Comparison of ENCODE assay signal across 1 cellular context in genomic region chr2:134724341-134724740, GRCh38.
TF ChIP-seq lines count a peak whose summit lies in the region.

No MANE protein-coding gene starts in this region.

TF ChIP-seq in WTC11, 78 proteins besides CTCF, POLR2A, EP300 and RAD21 (continued from another document):
- TF ChIP-seq ATF2 (CRISPR knock-in tag; IDR thresholded peaks at IDR 0.05; ENCODE audit: borderline replicate concordance, low read depth) = no peak
- TF ChIP-seq, protein P1, sequence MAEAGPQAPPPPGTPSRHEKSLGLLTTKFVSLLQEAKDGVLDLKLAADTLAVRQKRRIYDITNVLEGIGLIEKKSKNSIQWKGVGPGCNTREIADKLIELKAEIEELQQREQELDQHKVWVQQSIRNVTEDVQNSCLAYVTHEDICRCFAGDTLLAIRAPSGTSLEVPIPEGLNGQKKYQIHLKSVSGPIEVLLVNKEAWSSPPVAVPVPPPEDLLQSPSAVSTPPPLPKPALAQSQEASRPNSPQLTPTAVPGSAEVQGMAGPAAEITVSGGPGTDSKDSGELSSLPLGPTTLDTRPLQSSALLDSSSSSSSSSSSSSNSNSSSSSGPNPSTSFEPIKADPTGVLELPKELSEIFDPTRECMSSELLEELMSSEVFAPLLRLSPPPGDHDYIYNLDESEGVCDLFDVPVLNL (CRISPR knock-in tag; IDR thresholded peaks at IDR 0.05; ENCODE audit: borderline replicate concordance, low read depth) = no peak
- TF ChIP-seq FOXK1 (CRISPR knock-in tag; IDR thresholded peaks at IDR 0.05) = no peak
- TF ChIP-seq IRF2 (CRISPR knock-in tag; IDR thresholded peaks at IDR 0.05; ENCODE audit: borderline replicate concordance, low read depth) = no peak
- TF ChIP-seq, protein P2, sequence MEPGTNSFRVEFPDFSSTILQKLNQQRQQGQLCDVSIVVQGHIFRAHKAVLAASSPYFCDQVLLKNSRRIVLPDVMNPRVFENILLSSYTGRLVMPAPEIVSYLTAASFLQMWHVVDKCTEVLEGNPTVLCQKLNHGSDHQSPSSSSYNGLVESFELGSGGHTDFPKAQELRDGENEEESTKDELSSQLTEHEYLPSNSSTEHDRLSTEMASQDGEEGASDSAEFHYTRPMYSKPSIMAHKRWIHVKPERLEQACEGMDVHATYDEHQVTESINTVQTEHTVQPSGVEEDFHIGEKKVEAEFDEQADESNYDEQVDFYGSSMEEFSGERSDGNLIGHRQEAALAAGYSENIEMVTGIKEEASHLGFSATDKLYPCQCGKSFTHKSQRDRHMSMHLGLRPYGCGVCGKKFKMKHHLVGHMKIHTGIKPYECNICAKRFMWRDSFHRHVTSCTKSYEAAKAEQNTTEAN (CRISPR knock-in tag; IDR thresholded peaks at IDR 0.05) = no peak
